ENCODE assay signal across 8 cellular contexts in the genomic region with DNA sequence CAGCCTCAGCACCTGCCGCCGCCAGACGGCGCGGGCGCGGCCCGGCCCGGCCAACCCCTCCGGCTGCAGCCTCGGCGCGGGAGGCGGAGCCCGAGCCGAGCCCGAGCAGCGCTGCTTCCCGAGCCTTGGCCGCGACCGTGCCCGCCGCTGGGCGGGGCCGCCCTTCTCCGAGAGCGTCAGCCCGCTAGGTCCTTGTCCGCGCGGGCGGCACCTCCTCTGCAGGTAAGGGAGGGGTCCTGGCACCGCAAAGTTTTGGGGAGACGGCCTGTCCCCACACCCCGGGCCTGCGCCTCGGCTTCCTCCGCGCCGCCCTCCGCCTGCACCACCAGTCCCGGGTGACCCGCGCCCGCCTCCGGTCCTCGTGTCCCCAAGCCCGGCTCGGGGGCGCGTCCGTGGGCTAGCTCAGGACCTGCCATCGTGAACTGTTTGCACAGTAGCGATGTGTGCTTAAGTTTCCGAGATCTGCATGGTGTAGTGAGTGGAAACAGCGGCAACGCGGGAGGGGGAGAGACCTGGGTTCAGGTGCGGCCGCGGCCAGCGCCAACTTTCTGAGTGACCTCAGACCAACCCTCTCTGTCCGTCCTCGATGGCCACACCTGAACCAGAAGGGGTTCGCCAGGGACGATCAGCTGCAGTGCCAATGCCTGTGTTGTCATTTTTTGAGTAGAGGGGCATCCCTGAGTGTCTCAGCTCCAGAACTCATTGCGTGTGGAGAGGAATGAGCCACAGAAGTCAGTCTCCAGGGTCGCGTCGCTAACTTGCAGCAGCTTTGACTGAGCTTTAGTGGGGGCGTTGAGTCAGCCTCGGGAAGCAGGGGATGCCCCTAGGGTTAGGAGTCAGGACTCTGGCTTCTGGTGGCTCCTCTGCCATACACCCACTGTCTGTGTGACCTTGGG. TPM values are rescaled to one million over a fixed set of nuclear protein-coding genes. Genes with fewer than 3 reads are reported as not detected.
DNase-seq lines count a peak whose midpoint lies in the region; ATAC-seq and TF ChIP-seq lines count a peak whose summit lies in the region.

FRMPD1 (plus strand) TSS at position 82 of the 896 bp plus-strand sequence. CDS start 41,688 bp downstream, outside the sequence.

- H3F3A ChIP-seq in SK-N-SH (replicated peaks; ENCODE audit: insufficient read depth) = no peaks in the 10 kb centered on the region

- no peaks in the 10 kb centered on the region for H4K20me1 ChIP-seq in SK-N-SH (ENCODE audit: insufficient read depth)

- CTCF ChIA-PET in Calu3 (lab: Charles Lee) = no interaction called here
- CTCF ChIA-PET in SK-N-SH (lab: Yijun Ruan, JAX) = interaction anchor here (0.7 to 2.0 kb wide), 10 partner anchors 9 to 169 kb away, joined by 3 to 5 read pairs (median 3); partner anchors contain the start of gene TOMM5

- H2AFZ ChIP-seq in SK-N-SH (ENCODE audit: low read depth) = peak within 1 kb of the TSS; percentile 81

- H3K36me3 Mint-ChIP-seq in Calu3 (ENCODE audit: insufficient read depth, unreplicated experiment) = no peaks in the 10 kb centered on the region
- no peaks in the 10 kb centered on the region for H3K36me3 Mint-ChIP-seq in activated naive CD8-positive, alpha-beta T cell treated with anti-CD3 and anti-CD28 coated beads, Interleukin-2, amount 50 U/mL, for 24 hours (ENCODE audit: low read depth)

- TF ChIP-seq RAD21 in SK-N-SH (IDR thresholded peaks at IDR 0.05; ENCODE audit: low read length) = no peak; the same call in 1 of the 2 replicates

- TF ChIP-seq CTCF in Calu3 (IDR thresholded peaks at IDR 0.05; ENCODE audit: unreplicated experiment) = no peak
- no peak for TF ChIP-seq CTCF in SK-N-SH (IDR thresholded peaks at IDR 0.05)

- H3K4me3 ChIP-seq in SK-N-SH (ENCODE audit: low read depth in 2 of 2, low read length in 1 of 2) = peak within 1 kb of the TSS; percentile 58

- no peaks in the 10 kb centered on the region for H3K36me3 ChIP-seq in SK-N-SH (replicated peaks in 1 of 2; ENCODE audit: control insufficient read depth in 1 of 2, insufficient read depth in 2 of 2, low read length in 1 of 2)

- peaks cover 96% of the 10 kb centered on the region for H3K27me3 Mint-ChIP-seq in Calu3 (ENCODE audit: unreplicated experiment)
- H3K27me3 Mint-ChIP-seq in activated naive CD8-positive, alpha-beta T cell treated with anti-CD3 and anti-CD28 coated beads, Interleukin-2, amount 50 U/mL, for 24 hours = peaks cover 63% of the 10 kb centered on the region

- H3K27ac ChIP-seq in SK-N-SH (ENCODE audit: low read depth in 2 of 2, low read length in 1 of 2) = no peak within 1 kb of the TSS

- no peaks in the 10 kb centered on the region for H3K4me1 Mint-ChIP-seq in Calu3 (ENCODE audit: low read depth, unreplicated experiment)
- H3K4me1 Mint-ChIP-seq in activated naive CD8-positive, alpha-beta T cell treated with anti-CD3 and anti-CD28 coated beads, Interleukin-2, amount 50 U/mL, for 24 hours = peaks cover 7% of the 10 kb centered on the region

- intact Hi-C loops in Calu3 (cut with micrococcal nuclease; ENCODE audit: unreplicated experiment) (no loop called here), left ventricle myocardium superior (cut with micrococcal nuclease) (no loop called here)

- POLR2A ChIA-PET in SK-N-SH (lab: Yijun Ruan, JAX) = interaction anchor here (0.7 kb wide), 1 partner anchor 100 kb away, joined by 3 read pairs; no protein-coding TSS in a partner anchor

- DNase-seq in Calu3 (peak; percentile 46), HuH-7 (ENCODE audit: low spot score) (peak; percentile 88), SK-N-SH (peak; percentile 92), left ventricle myocardium superior (peak; percentile 82), renal cortical epithelial cell (ENCODE audit: low read depth) (peak; percentile 4)
- DNase-seq in activated naive CD8-positive, alpha-beta T cell treated with anti-CD3 and anti-CD28 coated beads, Interleukin-2, amount 50 U/mL, for 24 hours = peak; percentile 63

- H3K9me3 Mint-ChIP-seq in Calu3 (ENCODE audit: low read depth, unreplicated experiment) = no peaks in the 10 kb centered on the region
- no peaks in the 10 kb centered on the region for H3K9me3 Mint-ChIP-seq in activated naive CD8-positive, alpha-beta T cell treated with anti-CD3 and anti-CD28 coated beads, Interleukin-2, amount 50 U/mL, for 24 hours

- no peak within 1 kb of the TSS for H3K9ac ChIP-seq in SK-N-SH

- peaks cover 47% of the 10 kb centered on the region for H3K27me3 ChIP-seq in SK-N-SH (ENCODE audit: insufficient read depth)

- no peaks in the 10 kb centered on the region for H3K9me3 ChIP-seq in SK-N-SH

- no peaks in the 10 kb centered on the region for H3K9me2 ChIP-seq in SK-N-SH

- peaks cover 0 to 9% of the 10 kb centered on the region in 2 experiments; a peak in 2 of 4 replicates for H3K4me1 ChIP-seq in SK-N-SH (ENCODE audit: control insufficient read depth in 1 of 2, insufficient read depth in 2 of 2, low read depth in 1 of 2, low read length in 1 of 2)

- no TSS peak for BruUV-seq in Calu3 (replicated peaks; lab: Mats Ljungman, UMichigan)

- peak within 1 kb of the TSS; percentile 60 for H3K4me3 Mint-ChIP-seq in Calu3 (ENCODE audit: low read depth, unreplicated experiment)
- peak within 1 kb of the TSS; percentile 74 for H3K4me3 Mint-ChIP-seq in activated naive CD8-positive, alpha-beta T cell treated with anti-CD3 and anti-CD28 coated beads, Interleukin-2, amount 50 U/mL, for 24 hours

- no peaks in the 10 kb centered on the region for H3K79me2 ChIP-seq in SK-N-SH (ENCODE audit: insufficient read depth)

- ATAC-seq in GM21367 (IDR thresholded peaks at IDR 0.05; ENCODE audit: unreplicated experiment) (peak; percentile 82), left ventricle myocardium superior (peak; percentile 93), HG02840 (IDR thresholded peaks at IDR 0.05; ENCODE audit: low FRiP score, unreplicated experiment) (no peak)
- ATAC-seq in activated naive CD8-positive, alpha-beta T cell treated with anti-CD3 and anti-CD28 coated beads, Interleukin-2, amount 50 U/mL, for 24 hours = peak; percentile 87

- TF ChIP-seq EP300 in SK-N-SH (IDR thresholded peaks at IDR 0.05; ENCODE audit: borderline replicate concordance in 1 of 2, low read depth in 1 of 2, low read length in 1 of 2) = no peak

- WGBS in SK-N-SH (ENCODE audit: low lambda C conversion rate) = 5% methylated on average over 21 of the region's 73 CpGs

- H3K4me2 ChIP-seq in SK-N-SH = peak within 1 kb of the TSS; percentile 90

- H3K27ac Mint-ChIP-seq in Calu3 (ENCODE audit: unreplicated experiment) = no peak within 1 kb of the TSS
- no peak within 1 kb of the TSS for H3K27ac Mint-ChIP-seq in activated naive CD8-positive, alpha-beta T cell treated with anti-CD3 and anti-CD28 coated beads, Interleukin-2, amount 50 U/mL, for 24 hours

TF ChIP-seq in SK-N-SH, 30 proteins besides CTCF, POLR2A, EP300 and RAD21:
- TF ChIP-seq EZH2phosphoT487 (IDR thresholded peaks at IDR 0.05; ENCODE audit: borderline replicate concordance, low read depth) (0 out of 2 replicates have a peak, but pooled peaks have one; percentile 39), NRF1 (IDR thresholded peaks at IDR 0.05; ENCODE audit: low read depth, low read length) (peak; percentile 38; the same call in 1 of the 2 replicates), RXRA (IDR thresholded peaks at IDR 0.05; ENCODE audit: borderline replicate concordance, low read depth) (no peak), SMC3 (IDR thresholded peaks at IDR 0.05; ENCODE audit: low read depth, low read length) (peak; percentile 21; the same call in 1 of the 2 replicates)
TF ChIP-seq in SK-N-SH: peak in this region for 3.

RNA-seq across cellular contexts. Expression of gene FRMPD1, which starts in this region (rescaled TPM):
- total RNA-seq in Calu3 (2022) (not detected in 2 replicates), left ventricle myocardium superior (1.8 TPM), renal cortical epithelial cell (0.10 TPM in 1 of 2 replicates, not detected in the other)
- not detected in 2 replicates for polyA plus RNA-seq in SK-N-SH (2012; rRNA removed)
- 0.01 TPM in 1 of 2 replicates, not detected in the other for polyA plus RNA-seq in SK-N-SH (2012; cell fraction: cytosol; rRNA removed)
- not detected in 2 replicates for polyA plus RNA-seq in SK-N-SH (2012; cell fraction: nucleus; rRNA removed)

Comparison
In these comparisons a context has a peak if more than half of its experiments do, and no peak if none do; other contexts are left out.
1. Peak in DNase-seq in Calu3; RNA of the gene not detected or under 1 TPM.
2. Peak in DNase-seq, H3K4me3 ChIP-seq and H3K4me2 ChIP-seq in SK-N-SH; RNA of the gene not detected or under 1 TPM.
3. Peak in DNase-seq in renal cortical epithelial cell; RNA of the gene not detected or under 1 TPM.
4. DNase-seq: peak in every context shown above with its lines; median percentile 92 in SK-N-SH; 88 in HuH-7; 82 in left ventricle myocardium superior; 63 in activated naive CD8-positive, alpha-beta T cell treated with anti-CD3 and anti-CD28 coated beads, Interleukin-2, amount 50 U/mL, for 24 hours; 46 in Calu3; 4 in renal cortical epithelial cell.